Comparison of ENCODE assay signal across 8 cellular contexts in the genomic region with DNA sequence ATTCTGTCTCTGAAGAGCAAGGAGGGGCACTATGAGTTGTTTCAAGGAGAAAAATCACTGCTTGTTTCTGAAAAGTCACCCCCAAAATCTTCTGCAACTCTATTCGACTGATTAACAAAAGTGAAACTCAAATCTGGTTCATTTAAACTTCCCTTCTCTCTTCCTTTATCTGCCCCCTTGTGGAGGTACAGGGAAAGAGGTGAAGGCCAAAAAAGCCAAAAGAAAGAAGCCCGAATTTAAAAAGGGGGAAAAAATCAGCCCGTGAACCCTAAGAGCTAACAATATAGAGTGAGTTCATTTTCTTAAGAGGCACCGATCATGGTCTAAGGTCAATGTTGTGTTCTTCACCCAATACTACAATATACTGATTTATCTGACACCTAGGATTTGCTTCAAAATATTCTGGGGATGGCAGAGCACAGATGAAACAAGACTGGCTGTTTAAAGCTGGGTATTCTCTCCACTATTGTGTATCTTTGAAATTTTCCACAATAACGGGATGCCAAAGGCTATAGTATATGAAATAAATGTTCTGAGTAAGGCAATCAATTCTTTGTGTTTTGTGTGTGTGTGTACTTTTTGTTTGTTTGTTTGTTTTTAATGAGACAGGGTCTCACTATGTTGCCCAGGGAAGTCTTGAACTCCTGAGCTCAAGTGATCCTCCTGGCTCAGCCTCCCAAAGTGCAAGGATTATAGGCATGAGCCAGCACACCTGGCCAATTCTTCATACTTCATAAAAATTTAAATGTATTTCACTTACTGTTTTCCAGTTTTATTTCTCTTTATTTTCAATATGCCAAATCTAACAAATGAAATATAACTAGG. TPM values are rescaled to one million over a fixed set of nuclear protein-coding genes. Genes with fewer than 3 reads are reported as not detected.
A peak's percentile ranks its signal among the peaks of the same experiment; 100 is the strongest.
DNase-seq lines count a peak whose midpoint lies in the region; ATAC-seq and TF ChIP-seq lines count a peak whose summit lies in the region.

No MANE protein-coding gene starts in this region.

- peaks cover 2% of the 10 kb centered on the region for H3K36me3 Mint-ChIP-seq in endodermal cell (ENCODE audit: low read depth)

- TF ChIP-seq CTCF in VCaP (conservative IDR thresholded peaks at IDR 0.05) = peak; percentile 84
- TF ChIP-seq CTCF in endodermal cell (conservative IDR thresholded peaks at IDR 0.05) = peak; percentile 86

- no peaks in the 10 kb centered on the region for H3K9me3 Mint-ChIP-seq in endodermal cell

- H3K4me1 ChIP-seq in endodermal cell (ENCODE audit: control insufficient read depth, insufficient read depth, low read length) (peaks cover 10% of the 10 kb centered on the region), mucosa of stomach (ENCODE audit: control insufficient read depth, insufficient read depth, low read length) (no peaks in the 10 kb centered on the region)

- H3K27ac Mint-ChIP-seq in endodermal cell = peak overlapping the region; percentile 40

- H3K36me3 ChIP-seq in endodermal cell (ENCODE audit: control insufficient read depth, insufficient read depth, low read length) = peaks cover 13% of the 10 kb centered on the region
- H3K36me3 ChIP-seq in mucosa of stomach (ENCODE audit: control insufficient read depth, insufficient read depth, low read length) = no peaks in the 10 kb centered on the region

- no peaks in the 10 kb centered on the region for H3K9me3 ChIP-seq in endodermal cell (ENCODE audit: control insufficient read depth, low read length)
- H3K9me3 ChIP-seq in mucosa of stomach (ENCODE audit: control insufficient read depth, low read length) = no peaks in the 10 kb centered on the region

- no peaks in the 10 kb centered on the region for H3K27me3 ChIP-seq in endodermal cell (ENCODE audit: control insufficient read depth, insufficient read depth, low read length, poor library complexity, severe bottlenecking)
- no peaks in the 10 kb centered on the region for H3K27me3 ChIP-seq in mucosa of stomach (ENCODE audit: control insufficient read depth, insufficient read depth, low read length)

- ATAC-seq in GM18858 (IDR thresholded peaks at IDR 0.05; ENCODE audit: unreplicated experiment) = peak; percentile 58
- no peak for ATAC-seq in HG03097 (IDR thresholded peaks at IDR 0.05; ENCODE audit: low FRiP score, unreplicated experiment)

- H3K4me3 ChIP-seq in endodermal cell (ENCODE audit: low read length) (no peak overlapping the region), mucosa of stomach (ENCODE audit: low read length) (no peak overlapping the region)

- DNase-seq in COLO668 (lab: John Stamatoyannopoulos, UW; ENCODE audit: unreplicated experiment) = peak; percentile 44
- DNase-seq in MV-4-11 (lab: John Stamatoyannopoulos, UW) = peak; percentile 48
- no peak for DNase-seq in endodermal cell
- no peak for DNase-seq in cortex of kidney (lab: John Stamatoyannopoulos, UW)

- no peak overlapping the region for H3K9ac ChIP-seq in endodermal cell (ENCODE audit: extremely low read depth, low read length, poor library complexity, severe bottlenecking)
- peak overlapping the region; percentile 63 for H3K9ac ChIP-seq in mucosa of stomach (ENCODE audit: low read length)

- H3K4me1 Mint-ChIP-seq in endodermal cell = peaks cover 17% of the 10 kb centered on the region

- 51 to 60% methylated on average over 2 to 5 of the region's 5 CpGs for WGBS in endodermal cell (ENCODE audit: insufficient coverage in 1 of 2, insufficient read length in 1 of 2), 2 experiments

- H3K27ac ChIP-seq in VCaP = peak overlapping the region; percentile 6; the same call in 1 of the 2 replicates
- no peak overlapping the region for H3K27ac ChIP-seq in endodermal cell (ENCODE audit: low read depth, low read length)

- no peaks in the 10 kb centered on the region for H3K27me3 Mint-ChIP-seq in endodermal cell (ENCODE audit: insufficient read depth)

- no peak overlapping the region for H3K4me3 Mint-ChIP-seq in endodermal cell

RNA-seq across cellular contexts. Expression of gene EEF1AKMT1, which starts 55.0 kb away (rescaled TPM):
- 1 to 10 TPM; 7.6 to 8.1 TPM for total RNA-seq in endodermal cell
- 10.2 TPM for polyA plus RNA-seq in endodermal cell (2013, experiment 1 of 2)
- 10.1 TPM for polyA plus RNA-seq in endodermal cell (2013, experiment 2 of 2)

Comparison
In these comparisons a context has a peak if more than half of its experiments do, and no peak if none do; other contexts are left out.
1. DNase-seq: peak in COLO668 (single experiment) and MV-4-11 (single experiment); none in endodermal cell (single experiment) and cortex of kidney (single experiment).